ENCODE assay signal across 2 cellular contexts in the genomic region with DNA sequence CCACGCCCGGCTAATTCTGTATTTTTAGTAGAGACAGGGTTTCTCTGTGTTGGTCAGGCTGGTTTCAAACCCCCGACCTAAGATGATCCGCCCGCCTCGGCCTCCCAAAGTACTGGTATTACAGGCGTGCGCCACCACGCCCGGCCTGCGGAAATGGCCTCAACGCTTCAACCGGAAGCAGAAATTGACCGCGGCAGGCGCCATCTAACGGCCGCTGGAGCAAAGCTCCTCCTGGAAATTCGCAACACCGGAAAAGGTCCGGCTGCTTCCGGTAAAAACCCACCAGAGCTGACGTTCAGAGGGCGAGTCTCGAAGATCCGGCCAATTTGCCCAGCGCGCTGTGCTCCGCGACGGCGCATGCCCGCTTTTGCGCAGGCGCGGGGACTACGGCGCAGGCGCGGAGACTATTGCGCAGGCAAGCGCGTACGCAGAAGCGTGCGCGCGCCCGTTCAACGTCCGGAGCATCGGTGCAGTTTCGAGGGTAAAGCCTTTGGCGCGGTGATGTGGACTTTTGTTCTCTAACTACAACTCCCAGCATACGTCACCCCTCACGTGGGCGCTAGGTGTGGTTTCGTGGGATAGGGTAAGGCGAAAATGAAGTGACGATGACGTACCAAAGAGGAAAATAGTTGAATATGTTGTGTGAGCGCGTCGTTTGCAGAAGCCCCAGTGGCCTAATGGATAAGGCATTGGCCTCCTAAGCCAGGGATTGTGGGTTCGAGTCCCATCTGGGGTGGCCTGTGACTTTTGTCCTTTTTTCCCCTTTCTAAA.
TF ChIP-seq lines count a peak whose summit lies in the region.

No MANE protein-coding gene starts in this region.

TF ChIP-seq in HCT116, 20 proteins besides CTCF, POLR2A, EP300 and RAD21 (continued from another document):
- TF ChIP-seq, protein P1, sequence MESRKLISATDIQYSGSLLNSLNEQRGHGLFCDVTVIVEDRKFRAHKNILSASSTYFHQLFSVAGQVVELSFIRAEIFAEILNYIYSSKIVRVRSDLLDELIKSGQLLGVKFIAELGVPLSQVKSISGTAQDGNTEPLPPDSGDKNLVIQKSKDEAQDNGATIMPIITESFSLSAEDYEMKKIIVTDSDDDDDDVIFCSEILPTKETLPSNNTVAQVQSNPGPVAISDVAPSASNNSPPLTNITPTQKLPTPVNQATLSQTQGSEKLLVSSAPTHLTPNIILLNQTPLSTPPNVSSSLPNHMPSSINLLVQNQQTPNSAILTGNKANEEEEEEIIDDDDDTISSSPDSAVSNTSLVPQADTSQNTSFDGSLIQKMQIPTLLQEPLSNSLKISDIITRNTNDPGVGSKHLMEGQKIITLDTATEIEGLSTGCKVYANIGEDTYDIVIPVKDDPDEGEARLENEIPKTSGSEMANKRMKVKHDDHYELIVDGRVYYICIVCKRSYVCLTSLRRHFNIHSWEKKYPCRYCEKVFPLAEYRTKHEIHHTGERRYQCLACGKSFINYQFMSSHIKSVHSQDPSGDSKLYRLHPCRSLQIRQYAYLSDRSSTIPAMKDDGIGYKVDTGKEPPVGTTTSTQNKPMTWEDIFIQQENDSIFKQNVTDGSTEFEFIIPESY (IDR thresholded peaks at IDR 0.05; ENCODE audit: extremely low read depth, insufficient replicate concordance, low read length): peak; percentile 81
- TF ChIP-seq POLR2AphosphoS5 (IDR thresholded peaks at IDR 0.05; ENCODE audit: low read depth, low read length) (peak; percentile 72), JUND (IDR thresholded peaks at IDR 0.05) (no peak), YY1 (IDR thresholded peaks at IDR 0.05; ENCODE audit: extremely low read depth, insufficient replicate concordance, low read depth, low read length) (peak; percentile 68)

TF ChIP-seq in neural cell, 6 proteins besides CTCF, POLR2A, EP300 and RAD21 (continued from another document):
- TF ChIP-seq, protein P2, sequence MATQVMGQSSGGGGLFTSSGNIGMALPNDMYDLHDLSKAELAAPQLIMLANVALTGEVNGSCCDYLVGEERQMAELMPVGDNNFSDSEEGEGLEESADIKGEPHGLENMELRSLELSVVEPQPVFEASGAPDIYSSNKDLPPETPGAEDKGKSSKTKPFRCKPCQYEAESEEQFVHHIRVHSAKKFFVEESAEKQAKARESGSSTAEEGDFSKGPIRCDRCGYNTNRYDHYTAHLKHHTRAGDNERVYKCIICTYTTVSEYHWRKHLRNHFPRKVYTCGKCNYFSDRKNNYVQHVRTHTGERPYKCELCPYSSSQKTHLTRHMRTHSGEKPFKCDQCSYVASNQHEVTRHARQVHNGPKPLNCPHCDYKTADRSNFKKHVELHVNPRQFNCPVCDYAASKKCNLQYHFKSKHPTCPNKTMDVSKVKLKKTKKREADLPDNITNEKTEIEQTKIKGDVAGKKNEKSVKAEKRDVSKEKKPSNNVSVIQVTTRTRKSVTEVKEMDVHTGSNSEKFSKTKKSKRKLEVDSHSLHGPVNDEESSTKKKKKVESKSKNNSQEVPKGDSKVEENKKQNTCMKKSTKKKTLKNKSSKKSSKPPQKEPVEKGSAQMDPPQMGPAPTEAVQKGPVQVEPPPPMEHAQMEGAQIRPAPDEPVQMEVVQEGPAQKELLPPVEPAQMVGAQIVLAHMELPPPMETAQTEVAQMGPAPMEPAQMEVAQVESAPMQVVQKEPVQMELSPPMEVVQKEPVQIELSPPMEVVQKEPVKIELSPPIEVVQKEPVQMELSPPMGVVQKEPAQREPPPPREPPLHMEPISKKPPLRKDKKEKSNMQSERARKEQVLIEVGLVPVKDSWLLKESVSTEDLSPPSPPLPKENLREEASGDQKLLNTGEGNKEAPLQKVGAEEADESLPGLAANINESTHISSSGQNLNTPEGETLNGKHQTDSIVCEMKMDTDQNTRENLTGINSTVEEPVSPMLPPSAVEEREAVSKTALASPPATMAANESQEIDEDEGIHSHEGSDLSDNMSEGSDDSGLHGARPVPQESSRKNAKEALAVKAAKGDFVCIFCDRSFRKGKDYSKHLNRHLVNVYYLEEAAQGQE (IDR thresholded peaks at IDR 0.05; ENCODE audit: borderline replicate concordance): peak; percentile 8
